1 cellular context compared by ENCODE assay signal in the genomic region with DNA sequence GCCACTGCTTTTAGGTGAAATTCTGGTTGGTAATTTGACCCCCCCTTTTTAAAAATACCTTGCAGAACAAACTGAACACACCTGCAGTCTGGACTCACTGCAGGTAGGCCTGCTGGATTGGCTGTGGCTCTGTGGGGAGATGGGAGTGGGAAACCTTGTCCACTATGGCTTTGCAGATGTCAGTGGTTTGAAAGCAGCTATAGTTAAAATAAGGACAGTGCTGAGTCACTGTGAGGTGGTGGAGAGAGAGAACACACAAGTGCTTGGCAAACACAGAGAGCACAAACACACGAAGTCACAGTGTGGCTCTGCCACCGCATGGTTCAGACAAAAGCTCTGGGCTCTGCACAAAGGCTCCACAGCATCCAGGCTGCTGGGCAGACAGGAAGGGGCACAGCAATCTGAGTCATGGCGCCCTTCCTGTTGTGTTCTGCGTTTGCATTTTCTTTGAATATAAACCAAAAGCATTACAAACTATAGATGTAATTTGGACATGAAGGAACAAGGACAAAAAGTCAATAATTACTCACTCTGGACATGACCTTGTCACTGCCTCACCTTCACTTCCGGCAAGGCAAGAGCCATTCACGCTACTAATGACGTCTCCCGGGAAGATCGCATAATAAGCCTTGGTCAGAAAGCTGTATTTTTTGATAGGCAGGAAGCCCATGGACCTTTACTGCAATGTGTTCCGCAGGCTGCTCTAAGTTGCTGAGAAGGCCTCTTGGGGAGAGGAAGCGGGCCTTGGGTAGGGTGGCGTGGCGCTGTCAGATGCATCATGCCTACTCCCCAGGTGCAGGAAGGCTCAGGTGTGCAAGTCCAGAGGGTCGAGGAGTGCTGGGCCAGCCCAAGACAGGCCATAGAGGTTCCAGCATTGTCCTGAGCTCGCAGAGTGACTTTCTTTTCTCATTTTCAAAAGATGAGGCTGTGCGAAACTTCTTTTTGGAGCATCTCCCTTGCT.
TF ChIP-seq lines count a peak whose summit lies in the region.

No MANE protein-coding gene starts in this region.

TF ChIP-seq in HepG2, 621 proteins besides CTCF, POLR2A, EP300 and RAD21 (continued from another document and continues in another):
- TF ChIP-seq, protein P1, sequence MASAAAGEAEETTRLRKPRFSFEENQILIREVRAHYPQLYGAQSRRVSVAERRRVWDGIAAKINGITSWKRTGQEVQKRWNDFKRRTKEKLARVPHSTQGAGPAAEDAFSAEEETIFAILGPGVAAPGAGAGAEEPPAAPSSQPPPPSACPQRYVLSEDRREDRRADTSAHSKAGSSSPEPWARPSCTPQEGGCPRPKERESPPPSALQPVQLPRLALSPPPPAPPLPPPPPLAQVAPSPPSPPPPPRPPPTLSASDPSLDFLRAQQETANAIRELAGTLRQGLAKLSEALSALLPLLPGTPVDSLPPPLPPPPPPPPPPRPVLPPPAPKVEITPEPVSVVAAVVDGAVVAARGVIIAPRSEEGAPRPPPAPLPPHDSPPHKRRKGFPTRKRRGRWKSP (CRISPR knock-in tag; IDR thresholded peaks at IDR 0.05): peak; percentile 41; the same call in 1 of the 2 replicates
- no peak for TF ChIP-seq EEA1 (CRISPR knock-in tag; IDR thresholded peaks at IDR 0.05; ENCODE audit: borderline replicate concordance)
- TF ChIP-seq SMYD3 (CRISPR knock-in tag; IDR thresholded peaks at IDR 0.05): no peak
- TF ChIP-seq HNF4G (IDR thresholded peaks at IDR 0.05; ENCODE audit: borderline replicate concordance, low read depth, low read length): no peak
- no peak for TF ChIP-seq HNF4G (CRISPR knock-in tag; IDR thresholded peaks at IDR 0.05; ENCODE audit: borderline replicate concordance, low read depth)
- TF ChIP-seq ZNF607 (CRISPR knock-in tag; IDR thresholded peaks at IDR 0.05; ENCODE audit: borderline replicate concordance): peak; percentile 57; the same call in 1 of the 2 replicates
- no peak for TF ChIP-seq ZNF572 (CRISPR knock-in tag; IDR thresholded peaks at IDR 0.05)
- TF ChIP-seq ETV5 (CRISPR knock-in tag; IDR thresholded peaks at IDR 0.05; ENCODE audit: borderline replicate concordance): peak; percentile 86
- TF ChIP-seq ZNF841 (CRISPR knock-in tag; IDR thresholded peaks at IDR 0.05; ENCODE audit: borderline replicate concordance): no peak
- TF ChIP-seq FOXA1 (IDR thresholded peaks at IDR 0.05): no peak
- TF ChIP-seq FOXA1 (CRISPR knock-in tag; IDR thresholded peaks at IDR 0.05): peak; percentile 65
- TF ChIP-seq ZNF431 (CRISPR knock-in tag; IDR thresholded peaks at IDR 0.05; ENCODE audit: borderline replicate concordance, low read depth): no peak
- TF ChIP-seq ZNF33B (CRISPR knock-in tag; IDR thresholded peaks at IDR 0.05): no peak
- no peak for TF ChIP-seq ZNF616 (CRISPR knock-in tag; IDR thresholded peaks at IDR 0.05; ENCODE audit: low read depth)
- TF ChIP-seq, protein P2, sequence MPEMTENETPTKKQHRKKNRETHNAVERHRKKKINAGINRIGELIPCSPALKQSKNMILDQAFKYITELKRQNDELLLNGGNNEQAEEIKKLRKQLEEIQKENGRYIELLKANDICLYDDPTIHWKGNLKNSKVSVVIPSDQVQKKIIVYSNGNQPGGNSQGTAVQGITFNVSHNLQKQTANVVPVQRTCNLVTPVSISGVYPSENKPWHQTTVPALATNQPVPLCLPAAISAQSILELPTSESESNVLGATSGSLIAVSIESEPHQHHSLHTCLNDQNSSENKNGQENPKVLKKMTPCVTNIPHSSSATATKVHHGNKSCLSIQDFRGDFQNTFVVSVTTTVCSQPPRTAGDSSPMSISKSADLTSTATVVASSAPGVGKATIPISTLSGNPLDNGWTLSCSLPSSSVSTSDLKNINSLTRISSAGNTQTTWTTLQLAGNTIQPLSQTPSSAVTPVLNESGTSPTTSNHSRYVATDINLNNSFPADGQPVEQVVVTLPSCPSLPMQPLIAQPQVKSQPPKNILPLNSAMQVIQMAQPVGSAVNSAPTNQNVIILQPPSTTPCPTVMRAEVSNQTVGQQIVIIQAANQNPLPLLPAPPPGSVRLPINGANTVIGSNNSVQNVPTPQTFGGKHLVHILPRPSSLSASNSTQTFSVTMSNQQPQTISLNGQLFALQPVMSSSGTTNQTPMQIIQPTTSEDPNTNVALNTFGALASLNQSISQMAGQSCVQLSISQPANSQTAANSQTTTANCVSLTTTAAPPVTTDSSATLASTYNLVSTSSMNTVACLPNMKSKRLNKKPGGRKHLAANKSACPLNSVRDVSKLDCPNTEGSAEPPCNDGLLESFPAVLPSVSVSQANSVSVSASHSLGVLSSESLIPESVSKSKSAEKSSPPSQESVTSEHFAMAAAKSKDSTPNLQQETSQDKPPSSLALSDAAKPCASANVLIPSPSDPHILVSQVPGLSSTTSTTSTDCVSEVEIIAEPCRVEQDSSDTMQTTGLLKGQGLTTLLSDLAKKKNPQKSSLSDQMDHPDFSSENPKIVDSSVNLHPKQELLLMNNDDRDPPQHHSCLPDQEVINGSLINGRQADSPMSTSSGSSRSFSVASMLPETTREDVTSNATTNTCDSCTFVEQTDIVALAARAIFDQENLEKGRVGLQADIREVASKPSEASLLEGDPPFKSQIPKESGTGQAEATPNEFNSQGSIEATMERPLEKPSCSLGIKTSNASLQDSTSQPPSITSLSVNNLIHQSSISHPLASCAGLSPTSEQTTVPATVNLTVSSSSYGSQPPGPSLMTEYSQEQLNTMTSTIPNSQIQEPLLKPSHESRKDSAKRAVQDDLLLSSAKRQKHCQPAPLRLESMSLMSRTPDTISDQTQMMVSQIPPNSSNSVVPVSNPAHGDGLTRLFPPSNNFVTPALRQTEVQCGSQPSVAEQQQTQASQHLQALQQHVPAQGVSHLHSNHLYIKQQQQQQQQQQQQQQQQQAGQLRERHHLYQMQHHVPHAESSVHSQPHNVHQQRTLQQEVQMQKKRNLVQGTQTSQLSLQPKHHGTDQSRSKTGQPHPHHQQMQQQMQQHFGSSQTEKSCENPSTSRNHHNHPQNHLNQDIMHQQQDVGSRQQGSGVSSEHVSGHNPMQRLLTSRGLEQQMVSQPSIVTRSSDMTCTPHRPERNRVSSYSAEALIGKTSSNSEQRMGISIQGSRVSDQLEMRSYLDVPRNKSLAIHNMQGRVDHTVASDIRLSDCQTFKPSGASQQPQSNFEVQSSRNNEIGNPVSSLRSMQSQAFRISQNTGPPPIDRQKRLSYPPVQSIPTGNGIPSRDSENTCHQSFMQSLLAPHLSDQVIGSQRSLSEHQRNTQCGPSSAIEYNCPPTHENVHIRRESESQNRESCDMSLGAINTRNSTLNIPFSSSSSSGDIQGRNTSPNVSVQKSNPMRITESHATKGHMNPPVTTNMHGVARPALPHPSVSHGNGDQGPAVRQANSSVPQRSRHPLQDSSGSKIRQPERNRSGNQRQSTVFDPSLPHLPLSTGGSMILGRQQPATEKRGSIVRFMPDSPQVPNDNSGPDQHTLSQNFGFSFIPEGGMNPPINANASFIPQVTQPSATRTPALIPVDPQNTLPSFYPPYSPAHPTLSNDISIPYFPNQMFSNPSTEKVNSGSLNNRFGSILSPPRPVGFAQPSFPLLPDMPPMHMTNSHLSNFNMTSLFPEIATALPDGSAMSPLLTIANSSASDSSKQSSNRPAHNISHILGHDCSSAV (CRISPR knock-in tag; IDR thresholded peaks at IDR 0.05; ENCODE audit: borderline replicate concordance): no peak
- no peak for TF ChIP-seq YEATS2 (CRISPR knock-in tag; IDR thresholded peaks at IDR 0.05; ENCODE audit: borderline replicate concordance)
- TF ChIP-seq, protein P3, sequence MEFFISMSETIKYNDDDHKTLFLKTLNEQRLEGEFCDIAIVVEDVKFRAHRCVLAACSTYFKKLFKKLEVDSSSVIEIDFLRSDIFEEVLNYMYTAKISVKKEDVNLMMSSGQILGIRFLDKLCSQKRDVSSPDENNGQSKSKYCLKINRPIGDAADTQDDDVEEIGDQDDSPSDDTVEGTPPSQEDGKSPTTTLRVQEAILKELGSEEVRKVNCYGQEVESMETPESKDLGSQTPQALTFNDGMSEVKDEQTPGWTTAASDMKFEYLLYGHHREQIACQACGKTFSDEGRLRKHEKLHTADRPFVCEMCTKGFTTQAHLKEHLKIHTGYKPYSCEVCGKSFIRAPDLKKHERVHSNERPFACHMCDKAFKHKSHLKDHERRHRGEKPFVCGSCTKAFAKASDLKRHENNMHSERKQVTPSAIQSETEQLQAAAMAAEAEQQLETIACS (CRISPR knock-in tag; IDR thresholded peaks at IDR 0.05): no peak
- TF ChIP-seq FOXP1 (IDR thresholded peaks at IDR 0.05): no peak
- TF ChIP-seq FOXP1 (CRISPR knock-in tag; IDR thresholded peaks at IDR 0.05): peak; percentile 57; the same call in 1 of the 2 replicates
- TF ChIP-seq, protein P4, sequence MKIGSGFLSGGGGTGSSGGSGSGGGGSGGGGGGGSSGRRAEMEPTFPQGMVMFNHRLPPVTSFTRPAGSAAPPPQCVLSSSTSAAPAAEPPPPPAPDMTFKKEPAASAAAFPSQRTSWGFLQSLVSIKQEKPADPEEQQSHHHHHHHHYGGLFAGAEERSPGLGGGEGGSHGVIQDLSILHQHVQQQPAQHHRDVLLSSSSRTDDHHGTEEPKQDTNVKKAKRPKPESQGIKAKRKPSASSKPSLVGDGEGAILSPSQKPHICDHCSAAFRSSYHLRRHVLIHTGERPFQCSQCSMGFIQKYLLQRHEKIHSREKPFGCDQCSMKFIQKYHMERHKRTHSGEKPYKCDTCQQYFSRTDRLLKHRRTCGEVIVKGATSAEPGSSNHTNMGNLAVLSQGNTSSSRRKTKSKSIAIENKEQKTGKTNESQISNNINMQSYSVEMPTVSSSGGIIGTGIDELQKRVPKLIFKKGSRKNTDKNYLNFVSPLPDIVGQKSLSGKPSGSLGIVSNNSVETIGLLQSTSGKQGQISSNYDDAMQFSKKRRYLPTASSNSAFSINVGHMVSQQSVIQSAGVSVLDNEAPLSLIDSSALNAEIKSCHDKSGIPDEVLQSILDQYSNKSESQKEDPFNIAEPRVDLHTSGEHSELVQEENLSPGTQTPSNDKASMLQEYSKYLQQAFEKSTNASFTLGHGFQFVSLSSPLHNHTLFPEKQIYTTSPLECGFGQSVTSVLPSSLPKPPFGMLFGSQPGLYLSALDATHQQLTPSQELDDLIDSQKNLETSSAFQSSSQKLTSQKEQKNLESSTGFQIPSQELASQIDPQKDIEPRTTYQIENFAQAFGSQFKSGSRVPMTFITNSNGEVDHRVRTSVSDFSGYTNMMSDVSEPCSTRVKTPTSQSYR (CRISPR knock-in tag; IDR thresholded peaks at IDR 0.05; ENCODE audit: borderline replicate concordance): no peak
- TF ChIP-seq ELF3 (CRISPR knock-in tag; IDR thresholded peaks at IDR 0.05): no peak
- no peak for TF ChIP-seq MED13 (CRISPR knock-in tag; IDR thresholded peaks at IDR 0.05)
- TF ChIP-seq, protein P5, sequence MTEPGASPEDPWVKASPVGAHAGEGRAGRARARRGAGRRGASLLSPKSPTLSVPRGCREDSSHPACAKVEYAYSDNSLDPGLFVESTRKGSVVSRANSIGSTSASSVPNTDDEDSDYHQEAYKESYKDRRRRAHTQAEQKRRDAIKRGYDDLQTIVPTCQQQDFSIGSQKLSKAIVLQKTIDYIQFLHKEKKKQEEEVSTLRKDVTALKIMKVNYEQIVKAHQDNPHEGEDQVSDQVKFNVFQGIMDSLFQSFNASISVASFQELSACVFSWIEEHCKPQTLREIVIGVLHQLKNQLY (CRISPR knock-in tag; IDR thresholded peaks at IDR 0.05): 0 out of 2 replicates have a peak, but pooled peaks have one; percentile 31
- no peak for TF ChIP-seq ZNF225 (CRISPR knock-in tag; IDR thresholded peaks at IDR 0.05)
- no peak for TF ChIP-seq NCOA1 (CRISPR knock-in tag; IDR thresholded peaks at IDR 0.05)
- peak; percentile 32; the same call in 1 of the 2 replicates for TF ChIP-seq ZNF335 (CRISPR knock-in tag; IDR thresholded peaks at IDR 0.05)
- no peak for TF ChIP-seq ZNF512B (CRISPR knock-in tag; IDR thresholded peaks at IDR 0.05; ENCODE audit: borderline replicate concordance)
- TF ChIP-seq MTERF4 (CRISPR knock-in tag; IDR thresholded peaks at IDR 0.05): no peak
- TF ChIP-seq HOXA3 (CRISPR knock-in tag; IDR thresholded peaks at IDR 0.05): peak; percentile 87
- no peak for TF ChIP-seq ZFP62 (CRISPR knock-in tag; IDR thresholded peaks at IDR 0.05)
- no peak for TF ChIP-seq HNRNPK (IDR thresholded peaks at IDR 0.05; ENCODE audit: low read depth, low read length, poor library complexity, severe bottlenecking)
- TF ChIP-seq DZIP1 (CRISPR knock-in tag; IDR thresholded peaks at IDR 0.05): no peak
- no peak for TF ChIP-seq CAMTA2 (CRISPR knock-in tag; IDR thresholded peaks at IDR 0.05; ENCODE audit: borderline replicate concordance)
